Comparison of ENCODE assay signal across 1 cellular context in the genomic region with DNA sequence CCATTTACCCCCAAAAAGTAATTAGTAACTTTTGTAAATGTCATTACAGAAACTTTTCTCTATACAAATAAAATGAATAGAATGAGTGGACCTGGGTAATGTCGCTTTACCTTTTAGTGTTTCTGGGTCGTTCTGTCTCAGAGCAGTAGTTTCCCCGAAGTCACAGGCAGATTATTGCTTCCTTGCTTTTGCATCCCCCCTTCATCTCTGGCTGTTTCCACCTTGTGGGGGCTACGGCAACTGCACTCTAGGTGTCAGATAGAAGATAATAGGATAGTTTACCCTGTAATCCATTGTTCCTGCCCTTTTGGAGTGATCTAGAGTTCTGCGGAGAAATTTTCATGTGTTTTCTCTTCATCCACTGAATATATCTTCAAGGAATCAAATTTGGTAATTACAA.
TF ChIP-seq lines count a peak whose summit lies in the region.

No MANE protein-coding gene starts in this region.

TF ChIP-seq in SK-N-SH, 30 proteins besides CTCF, POLR2A, EP300 and RAD21 (continued from another document):
- no peak for TF ChIP-seq TEAD4 (IDR thresholded peaks at IDR 0.05; ENCODE audit: borderline replicate concordance, insufficient read depth)
- no peak for TF ChIP-seq POLR2AphosphoS5 (IDR thresholded peaks at IDR 0.05; ENCODE audit: low read depth, low read length)
- TF ChIP-seq CHD2 (IDR thresholded peaks at IDR 0.05; ENCODE audit: low read length, partially characterized antibody): no peak
